In the genomic region with DNA sequence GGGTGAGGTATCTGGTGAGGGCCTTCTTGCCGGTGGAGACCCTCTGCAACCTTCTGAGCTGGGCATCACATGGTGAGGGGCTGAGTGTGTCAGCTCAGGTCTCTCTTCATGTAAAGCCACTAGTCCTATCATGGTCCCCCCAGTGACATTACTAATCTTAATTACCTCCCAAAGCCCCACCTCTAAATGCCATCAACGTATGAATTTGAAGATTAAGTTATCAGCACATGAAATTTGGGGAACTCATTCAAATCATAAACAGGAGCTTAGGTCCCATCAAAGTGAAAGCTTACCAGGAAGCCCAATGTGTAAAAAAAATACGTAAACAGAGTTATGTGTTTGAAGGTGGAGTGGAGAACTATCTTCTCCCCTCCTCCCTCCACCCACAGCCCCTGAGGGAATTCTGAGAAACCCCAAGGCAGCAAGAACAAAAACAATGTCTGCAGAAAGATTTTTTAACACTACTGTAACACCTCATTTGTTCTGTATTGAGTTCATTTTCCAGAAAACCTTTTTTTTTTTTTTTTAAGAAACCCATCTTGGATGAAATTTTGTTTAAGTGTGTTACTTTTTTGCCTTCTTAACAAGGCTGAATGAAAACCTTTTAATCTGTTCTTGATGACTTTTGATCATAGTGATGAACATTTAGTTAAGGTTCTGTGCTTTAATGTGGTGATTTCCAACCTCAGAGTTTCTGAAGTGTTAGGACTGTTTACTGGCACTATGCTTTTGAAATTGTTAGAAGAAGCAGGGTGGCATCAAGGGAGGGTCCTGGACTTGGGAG, we compare ENCODE assay signal across 10 cellular contexts. TPM values are rescaled to one million over a fixed set of nuclear protein-coding genes. Genes with fewer than 3 reads are reported as not detected.
A peak's percentile ranks its signal among the peaks of the same experiment; 100 is the strongest.
DNase-seq lines count a peak whose midpoint lies in the region; ATAC-seq lines count a peak whose summit lies in the region.
"Had no signal": no experiment of that assay in that cellular context is flagged by ENCODE, and none has a peak within 500 bp of the region (broad histone marks: within the 10 kb centered on the region; RNA-seq: fewer than 3 reads in every experiment).

No MANE protein-coding gene starts in this region.

- H3K36me3 Mint-ChIP-seq in T-helper 1 cell treated with Interleukin-12 subunit alpha and Interleukin-12 subunit beta and Interleukin-4 antibody, amounts not matched to agents 30 μg/mL and 1 μg/mL, for 36 hours (ENCODE audit: low read depth) = peaks cover 9% of the 10 kb centered on the region
- peaks cover 4 to 7% of the 10 kb centered on the region in 2 donors for H3K36me3 Mint-ChIP-seq in naive B cell

- H3K9me3 Mint-ChIP-seq in T-helper 1 cell treated with Interleukin-12 subunit alpha and Interleukin-12 subunit beta and Interleukin-4 antibody, amounts not matched to agents 30 μg/mL and 1 μg/mL, for 36 hours = no peaks in the 10 kb centered on the region
- H3K9me3 Mint-ChIP-seq in naive B cell = no peaks in the 10 kb centered on the region

- DNase-seq in naive B cell = peak; percentile 83
- DNase-seq in NCI-H1105 (lab: John Stamatoyannopoulos, UW) = no peak
- DNase-seq in mucosa of gallbladder (ENCODE audit: low spot score) = no peak
- DNase-seq: NCI-H1092, occipital lobe had no signal

- peak overlapping the region; percentile 41 for H3K4me3 Mint-ChIP-seq in T-helper 1 cell treated with Interleukin-12 subunit alpha and Interleukin-12 subunit beta and Interleukin-4 antibody, amounts not matched to agents 30 μg/mL and 1 μg/mL, for 36 hours
- peak overlapping the region; percentile 48 to 89 (median 78) for H3K4me3 Mint-ChIP-seq in naive B cell

- H3K27me3 Mint-ChIP-seq in T-helper 1 cell treated with Interleukin-12 subunit alpha and Interleukin-12 subunit beta and Interleukin-4 antibody, amounts not matched to agents 30 μg/mL and 1 μg/mL, for 36 hours (ENCODE audit: low read depth) = no peaks in the 10 kb centered on the region
- H3K27me3 Mint-ChIP-seq in naive B cell = no peaks in the 10 kb centered on the region

- ATAC-seq in GM18511 (IDR thresholded peaks at IDR 0.05; ENCODE audit: unreplicated experiment) = peak; percentile 49
- ATAC-seq in HG02571 (IDR thresholded peaks at IDR 0.05; ENCODE audit: unreplicated experiment) = peak; percentile 42
- ATAC-seq in naive B cell (ENCODE audit: low read depth in 2 of 2) = peak; percentile 81 to 85
- no peak for ATAC-seq in GM21717 (IDR thresholded peaks at IDR 0.05; ENCODE audit: unreplicated experiment)
- ATAC-seq in GM21360 (IDR thresholded peaks at IDR 0.05; ENCODE audit: unreplicated experiment) = no peak

- H3K27ac Mint-ChIP-seq in T-helper 1 cell treated with Interleukin-12 subunit alpha and Interleukin-12 subunit beta and Interleukin-4 antibody, amounts not matched to agents 30 μg/mL and 1 μg/mL, for 36 hours = peak overlapping the region; percentile 82
- peak overlapping the region; percentile 81 to 97 (median 94) for H3K27ac Mint-ChIP-seq in naive B cell

- H3K4me1 Mint-ChIP-seq in T-helper 1 cell treated with Interleukin-12 subunit alpha and Interleukin-12 subunit beta and Interleukin-4 antibody, amounts not matched to agents 30 μg/mL and 1 μg/mL, for 36 hours (ENCODE audit: low read depth) = peaks cover 72% of the 10 kb centered on the region
- peaks cover 61 to 91% (median 78%) of the 10 kb centered on the region in 3 donors for H3K4me1 Mint-ChIP-seq in naive B cell

RNA-seq across cellular contexts. Expression of a gene that starts 19.1 kb away (rescaled TPM):
- 100 to 1,000 TPM in 4 of 6 donors, 10 to 100 TPM in 2; 87.8 to 137 (median 112) TPM for polyA plus RNA-seq in naive B cell (ENCODE audit: low read depth in 6 of 6)
- 45.0 TPM for total RNA-seq in mucosa of gallbladder

Comparison
In these comparisons a context has a peak if more than half of its experiments do, and no peak if none do; other contexts are left out.
1. ATAC-seq: peak in GM18511 (single experiment), HG02571 (single experiment) and naive B cell (2 of 2); none in GM21717 (single experiment) and GM21360 (single experiment).